8 cellular contexts compared by ENCODE assay signal in genomic region chr17:82320956-82321927, GRCh38. TPM values are rescaled to one million over a fixed set of nuclear protein-coding genes. Genes with fewer than 3 reads are reported as not detected.
DNase-seq lines count a peak whose midpoint lies in the region; TF ChIP-seq lines count a peak whose summit lies in the region.

No MANE protein-coding gene starts in this region.

- DNase-seq in GM03348 (ENCODE audit: low spot score) (peak; percentile 55), PC-9 (peak in 1 of 2 experiments; percentile 34), left ventricle myocardium inferior (no peak), Ammon's horn (ENCODE audit: low spot score) (no peak), H4 (ENCODE audit: low spot score) (no peak), GF-D8 (lab: John Stamatoyannopoulos, UW) (no peak)
- DNase-seq in activated effector memory CD4-positive, alpha-beta T cell treated with Interleukin-2 at 50 U/mL for 16 hours: peak; percentile 48
- DNase-seq in stimulated activated CD4-positive, alpha-beta T cell treated with anti-CD3 and anti-CD28 coated beads, Interleukin-4, amount 100 ng/mL, for 1 hour: peak; percentile 81

- H3K9me3 ChIP-seq in PC-9 (ENCODE audit: insufficient read depth, low read depth) (no peaks in the 10 kb centered on the region), left ventricle myocardium inferior (replicated peaks) (no peaks in the 10 kb centered on the region)

- H2AFZ ChIP-seq in PC-9: no peak overlapping the region

- no peaks in the 10 kb centered on the region for H3K9me2 ChIP-seq in PC-9 (ENCODE audit: insufficient read depth)

- H3K36me3 ChIP-seq in PC-9 (ENCODE audit: low read depth): no peaks in the 10 kb centered on the region
- H3K36me3 ChIP-seq in left ventricle myocardium inferior: no peaks in the 10 kb centered on the region

- H3K4me2 ChIP-seq in PC-9: peak overlapping the region; percentile 36; the same call in 1 of the 2 replicates

- TF ChIP-seq CTCF in PC-9 (conservative IDR thresholded peaks at IDR 0.05) (peak; percentile 82), left ventricle myocardium inferior (IDR thresholded peaks at IDR 0.05; ENCODE audit: borderline replicate concordance) (peak; percentile 91)

- H3K4me3 ChIP-seq in PC-9: no peak overlapping the region
- peak overlapping the region; percentile 32 for H3K4me3 ChIP-seq in left ventricle myocardium inferior

- intact Hi-C loops in PC-9 (cut with micrococcal nuclease; ENCODE audit: unreplicated experiment) (loop anchor here (2.0 kb wide), 1 partner anchor 76 kb away; no protein-coding TSS in a partner anchor), left ventricle myocardium inferior (cut with micrococcal nuclease) (loop anchor here (10.0 kb wide), 1 partner anchor 86 kb away; no protein-coding TSS in a partner anchor)

- no TSS peak for BruUV-seq in PC-9 (replicated peaks; lab: Mats Ljungman, UMichigan)

- H3K27me3 ChIP-seq in PC-9 (ENCODE audit: insufficient read depth, low read depth) (0 out of 2 replicates have a peak, but pooled peaks cover 6% of the 10 kb centered on the region), left ventricle myocardium inferior (ENCODE audit: low read depth) (peaks cover 27% of the 10 kb centered on the region)

- POLR2A ChIA-PET in PC-9 (lab: Charles Lee; ENCODE audit: unreplicated experiment): interaction anchor here (0.6 to 0.7 kb wide), 4 partner anchors 79 to 1716 kb away, joined by 4 to 10 read pairs (median 5); partner anchors contain the start of gene PCYT2

- CTCF ChIA-PET in PC-9 (lab: Charles Lee): no interaction called here

- H3K27ac ChIP-seq in PC-9 (no peak overlapping the region), left ventricle myocardium inferior (replicated peaks) (no peak overlapping the region)

- H3K4me1 ChIP-seq in PC-9 (replicated peaks; ENCODE audit: insufficient read depth): no peaks in the 10 kb centered on the region
- H3K4me1 ChIP-seq in left ventricle myocardium inferior: peaks cover 11% of the 10 kb centered on the region

- H4K20me1 ChIP-seq in PC-9 (ENCODE audit: insufficient read depth): no peaks in the 10 kb centered on the region

- H3K79me2 ChIP-seq in PC-9 (ENCODE audit: low read depth): no peaks in the 10 kb centered on the region

- no peaks in the 10 kb centered on the region for H3F3A ChIP-seq in PC-9 (ENCODE audit: insufficient read depth, low read depth)

RNA-seq across cellular contexts. Expression of gene CD7, which starts 3.8 kb away (rescaled TPM):
- 0.48 and 0.68 TPM in 2 replicates for total RNA-seq in PC-9 (2021)
- total RNA-seq in left ventricle myocardium inferior: 0.47 TPM
- 0.06 and 1.5 TPM in 2 replicates for total RNA-seq in H4 (2014; rRNA removed; shearing (Covaris generic))

RNA-seq across cellular contexts. Expression of gene SECTM1, which starts 12.3 kb away (rescaled TPM):
- total RNA-seq in PC-9 (2021) (3.6 and 6.3 TPM in 2 replicates), left ventricle myocardium inferior (3.9 TPM)
- 30.1 and 30.7 TPM in 2 replicates for total RNA-seq in H4 (2014; rRNA removed; shearing (Covaris generic))

RNA-seq across cellular contexts. Expression of gene TEX19, which starts 37.8 kb away (rescaled TPM):
- total RNA-seq in PC-9 (2021): 0.24 and 0.28 TPM in 2 replicates
- total RNA-seq in left ventricle myocardium inferior: not detected
- total RNA-seq in H4 (2014; rRNA removed; shearing (Covaris generic)): 0.68 and 0.72 TPM in 2 replicates

RNA-seq across cellular contexts. Expression of gene CSNK1D, which starts 47.7 kb away (rescaled TPM):
- 151 and 181 TPM in 2 replicates for total RNA-seq in PC-9 (2021)
- total RNA-seq in left ventricle myocardium inferior: 61.8 TPM
- total RNA-seq in H4 (2014; rRNA removed; shearing (Covaris generic)): 30.3 and 33.9 TPM in 2 replicates

RNA-seq across cellular contexts. Expression of gene UTS2R, which starts 50.3 kb away (rescaled TPM):
- not detected in 2 replicates for total RNA-seq in PC-9 (2021)
- 1.4 TPM for total RNA-seq in left ventricle myocardium inferior
- total RNA-seq in H4 (2014; rRNA removed; shearing (Covaris generic)): not detected in 2 replicates

Comparison
In these comparisons a context has a peak if more than half of its experiments do, and no peak if none do; other contexts are left out.
1. DNase-seq: peak in GM03348 (single experiment), activated effector memory CD4-positive, alpha-beta T cell treated with Interleukin-2 at 50 U/mL for 16 hours (single experiment) and stimulated activated CD4-positive, alpha-beta T cell treated with anti-CD3 and anti-CD28 coated beads, Interleukin-4, amount 100 ng/mL, for 1 hour (single experiment); none in left ventricle myocardium inferior (single experiment), Ammon's horn (single experiment), H4 (single experiment) and GF-D8 (single experiment).